In genomic region chr15:65827065-65827464, GRCh38 we compare ENCODE assay signal across 14 cellular contexts. TPM values are rescaled to one million over a fixed set of nuclear protein-coding genes. Genes with fewer than 3 reads are reported as not detected.
A peak's percentile ranks its signal among the peaks of the same experiment; 100 is the strongest.
DNase-seq lines count a peak whose midpoint lies in the region; ATAC-seq and TF ChIP-seq lines count a peak whose summit lies in the region.
"Had no signal": no experiment of that assay in that cellular context is flagged by ENCODE, and none has a peak within 500 bp of the region (broad histone marks: within the 10 kb centered on the region; RNA-seq: fewer than 3 reads in every experiment).

No MANE protein-coding gene starts in this region.

- H3K18ac ChIP-seq in trophoblast cell (ENCODE audit: low read length), result no peak overlapping the region

- peak overlapping the region; percentile 22 for H4K91ac ChIP-seq in trophoblast cell (ENCODE audit: low read depth, low read length)

- BruUV-seq in PC-9 (replicated peaks; lab: Mats Ljungman, UMichigan), result no TSS peak

- POLR2A ChIA-PET in PC-9 (lab: Charles Lee; ENCODE audit: unreplicated experiment), result no interaction called here

- H3K36me3 ChIP-seq in PC-9 (ENCODE audit: low read depth) (no peaks in the 10 kb centered on the region), trophoblast cell (ENCODE audit: control insufficient read depth in 1 of 2, insufficient read depth in 2 of 2, low read length in 2 of 2) (no peaks in the 10 kb centered on the region)
- H3K36me3 ChIP-seq: thoracic aorta had no signal

- no peaks in the 10 kb centered on the region for H3K9me2 ChIP-seq in PC-9 (ENCODE audit: insufficient read depth)

- intact Hi-C loops in PC-9 (cut with micrococcal nuclease; ENCODE audit: unreplicated experiment), result no loop called here

- H3K23ac ChIP-seq in trophoblast cell (ENCODE audit: low read length), result no peak overlapping the region

- H3K4me1 Mint-ChIP-seq in T-helper 2 cell treated with Interferon-gamma antibody and Interleukin-4, amounts not matched to agents 5 μg/mL and 100 μg/mL, for 36 hours (ENCODE audit: low read depth), result peaks cover 35% of the 10 kb centered on the region
- peaks cover 29% of the 10 kb centered on the region for H3K4me1 Mint-ChIP-seq in central memory CD8-positive, alpha-beta T cell

- H3K4me1 ChIP-seq in PC-9 (replicated peaks; ENCODE audit: insufficient read depth) (0 out of 2 replicates have a peak, but pooled peaks cover 4% of the 10 kb centered on the region), trophoblast cell (ENCODE audit: control insufficient read depth in 1 of 2, insufficient read depth in 2 of 2, low read length in 2 of 2) (peaks cover 0 to 11% of the 10 kb centered on the region in 2 experiments)

- no peak overlapping the region for H2BK12ac ChIP-seq in trophoblast cell (ENCODE audit: low read length)

- H3K27me3 ChIP-seq in PC-9 (ENCODE audit: insufficient read depth, low read depth) (no peaks in the 10 kb centered on the region), trophoblast cell (ENCODE audit: insufficient read depth, low read length) (no peaks in the 10 kb centered on the region)

- H3K27ac Mint-ChIP-seq in T-helper 2 cell treated with Interferon-gamma antibody and Interleukin-4, amounts not matched to agents 5 μg/mL and 100 μg/mL, for 36 hours, result peak overlapping the region; percentile 64
- H3K27ac Mint-ChIP-seq in central memory CD8-positive, alpha-beta T cell (ENCODE audit: low read depth), result peak overlapping the region; percentile 95
- H3K27ac Mint-ChIP-seq: HFFc6 had no signal

- no peak overlapping the region for H2AK5ac ChIP-seq in trophoblast cell (ENCODE audit: low read length)

- H3K9me3 Mint-ChIP-seq in T-helper 2 cell treated with Interferon-gamma antibody and Interleukin-4, amounts not matched to agents 5 μg/mL and 100 μg/mL, for 36 hours, result no peaks in the 10 kb centered on the region
- no peaks in the 10 kb centered on the region for H3K9me3 Mint-ChIP-seq in central memory CD8-positive, alpha-beta T cell
- H3K9me3 Mint-ChIP-seq: HFFc6 had no signal

- H2AFZ ChIP-seq in PC-9 (0 out of 2 replicates have a peak overlapping the region, but pooled peaks have one; percentile 27), trophoblast cell (ENCODE audit: insufficient read depth, low read length, poor library complexity) (no peak overlapping the region)

- H3K4me2 ChIP-seq in PC-9, result peak overlapping the region; percentile 26; the same call in 1 of the 2 replicates
- H3K4me2 ChIP-seq in trophoblast cell (ENCODE audit: low read length), result peak overlapping the region; percentile 6

- no peak for TF ChIP-seq CTCF in PC-9 (conservative IDR thresholded peaks at IDR 0.05)

- H3K4ac ChIP-seq in trophoblast cell (ENCODE audit: low read depth, low read length), result no peak overlapping the region

- no peak overlapping the region for H2BK5ac ChIP-seq in trophoblast cell (ENCODE audit: low read depth, low read length, poor library complexity)

- no peak overlapping the region for H3K14ac ChIP-seq in trophoblast cell (ENCODE audit: low read length)

- H4K12ac ChIP-seq in trophoblast cell (ENCODE audit: low read depth, low read length), result no peak overlapping the region

- H3K9me3 ChIP-seq in PC-9 (ENCODE audit: insufficient read depth, low read depth) (no peaks in the 10 kb centered on the region), trophoblast cell (ENCODE audit: insufficient read depth, low read depth, low read length) (no peaks in the 10 kb centered on the region)
- H3K9me3 ChIP-seq: thoracic aorta had no signal

- H3F3A ChIP-seq in PC-9 (ENCODE audit: insufficient read depth, low read depth), result peaks cover 10% of the 10 kb centered on the region

- no peak for DNase-seq in T-helper 2 cell treated with Interferon-gamma antibody and Interleukin-4, amounts not matched to agents 5 μg/mL and 100 μg/mL, for 36 hours (ENCODE audit: low spot score)
- no peak for DNase-seq in T-helper 2 cell
- DNase-seq in PC-9, result peak in 1 of 2 experiments; percentile 53
- no peak for DNase-seq in central memory CD8-positive, alpha-beta T cell (ENCODE audit: low spot score in 2 of 2)
- DNase-seq in trophoblast cell, result peak; percentile 36 to 65
- no peak for DNase-seq in GDM1 (lab: John Stamatoyannopoulos, UW)
- no peak for DNase-seq in putamen (ENCODE audit: low spot score)
- DNase-seq: activated T-cell treated with anti-CD3 and anti-CD28 coated beads, Interleukin-2, amount 50 U/mL, for 1 hour; HFFc6; left ventricle myocardium superior; small intestine; T1000 had no signal

- H3K4me3 ChIP-seq in PC-9 (no peak overlapping the region), trophoblast cell (ENCODE audit: low read depth, low read length) (no peak overlapping the region)
- H3K4me3 ChIP-seq: thoracic aorta had no signal

- H3K4me3 Mint-ChIP-seq in T-helper 2 cell treated with Interferon-gamma antibody and Interleukin-4, amounts not matched to agents 5 μg/mL and 100 μg/mL, for 36 hours, result peak overlapping the region; percentile 49
- H3K4me3 Mint-ChIP-seq in central memory CD8-positive, alpha-beta T cell, result no peak overlapping the region
- H3K4me3 Mint-ChIP-seq: HFFc6 had no signal

- ATAC-seq in central memory CD8-positive, alpha-beta T cell (replicated peaks; ENCODE audit: extremely low read depth, poor library complexity, severe bottlenecking), result no peak
- no peak for ATAC-seq in HG03354 (IDR thresholded peaks at IDR 0.05; ENCODE audit: poor library complexity, severe bottlenecking, unreplicated experiment)
- ATAC-seq: left ventricle myocardium superior had no signal

- no peaks in the 10 kb centered on the region for H3K27me3 Mint-ChIP-seq in T-helper 2 cell treated with Interferon-gamma antibody and Interleukin-4, amounts not matched to agents 5 μg/mL and 100 μg/mL, for 36 hours (ENCODE audit: low read depth)
- no peaks in the 10 kb centered on the region for H3K27me3 Mint-ChIP-seq in central memory CD8-positive, alpha-beta T cell

- H3K9ac ChIP-seq in trophoblast cell (ENCODE audit: low read length), result no peak overlapping the region

- no peaks in the 10 kb centered on the region for H3K36me3 Mint-ChIP-seq in T-helper 2 cell treated with Interferon-gamma antibody and Interleukin-4, amounts not matched to agents 5 μg/mL and 100 μg/mL, for 36 hours (ENCODE audit: low read depth)
- H3K36me3 Mint-ChIP-seq in central memory CD8-positive, alpha-beta T cell (ENCODE audit: insufficient read depth), result no peaks in the 10 kb centered on the region

- H3K27ac ChIP-seq in PC-9, result peak overlapping the region; percentile 49
- H3K27ac ChIP-seq in trophoblast cell (ENCODE audit: low read depth, low read length), result no peak overlapping the region
- H3K27ac ChIP-seq: thoracic aorta had no signal

- CTCF ChIA-PET in PC-9 (lab: Charles Lee), result no interaction called here

- no peaks in the 10 kb centered on the region for H4K20me1 ChIP-seq in PC-9 (ENCODE audit: insufficient read depth)

- no peaks in the 10 kb centered on the region for H3K79me1 ChIP-seq in trophoblast cell (ENCODE audit: low read length)

- H2BK120ac ChIP-seq in trophoblast cell (ENCODE audit: insufficient read depth, low read length, poor library complexity), result no peak overlapping the region

- no peaks in the 10 kb centered on the region for H3K79me2 ChIP-seq in PC-9 (ENCODE audit: low read depth)
- no peaks in the 10 kb centered on the region for H3K79me2 ChIP-seq in trophoblast cell (ENCODE audit: control insufficient read depth, insufficient read depth, low read length, poor library complexity)

- WGBS in trophoblast cell (ENCODE audit: extremely low coverage, insufficient coverage, insufficient read length), result no CpG with 5 or more reads among the region's 3 CpGs

- peak overlapping the region; percentile 13 for H4K8ac ChIP-seq in trophoblast cell (ENCODE audit: low read depth, low read length)

RNA-seq across cellular contexts. Expression of gene DENND4A, which starts 35.0 kb away (rescaled TPM):
- total RNA-seq in PC-9 (2021), result 12.6 and 16.3 TPM in 2 replicates
- 8.3 and 9.0 TPM in 2 replicates for polyA plus RNA-seq in trophoblast cell (2013)

RNA-seq across cellular contexts. Expression of gene RAB11A, which starts 42.2 kb away (rescaled TPM):
- 186 and 233 TPM in 2 replicates for total RNA-seq in PC-9 (2021)
- 679 and 691 TPM in 2 replicates for polyA plus RNA-seq in trophoblast cell (2013)

Comparison
In these comparisons a context has a peak if more than half of its experiments do, and no peak if none do; other contexts are left out.
1. DNase-seq: peak in trophoblast cell (2 of 2); none in T-helper 2 cell treated with Interferon-gamma antibody and Interleukin-4, amounts not matched to agents 5 μg/mL and 100 μg/mL, for 36 hours (single experiment), T-helper 2 cell (0 of 5), central memory CD8-positive, alpha-beta T cell (0 of 2), GDM1 (single experiment) and putamen (single experiment).